ENCODE assay signal across 20 cellular contexts in genomic region chr19:34904521-34904845, GRCh38.
"Had no signal": no experiment of that assay in that cellular context is flagged by ENCODE, and none has a peak within 500 bp of the region (broad histone marks: within the 10 kb centered on the region; RNA-seq: fewer than 3 reads in every experiment).

No MANE protein-coding gene starts in this region.

- H3K27ac ChIP-seq: epithelial cell of prostate, prostate gland, skin epidermis, testis, upper lobe of left lung had no signal

- H3K27ac Mint-ChIP-seq: activated CD4-positive, alpha-beta T cell treated with anti-CD3 and anti-CD28 coated beads, Interleukin-2, amount 10 ng/mL, durations not matched to agents 24 days and 14 days; nephron; stimulated activated naive CD8-positive, alpha-beta T cell treated with anti-CD3 and anti-CD28 coated beads, Interleukin-15, Interleukin-2, amounts not matched to agents 100 ng/mL and 50 ng/mL, for 24 hours; T-helper 2 cell treated with Interferon-gamma antibody and Interleukin-4, amounts not matched to agents 5 μg/mL and 100 μg/mL, for 36 hours had no signal

- H3K27me3 ChIP-seq: testis had no signal

- DNase-seq: activated CD4-positive, alpha-beta T cell treated with anti-CD3 and anti-CD28 coated beads, Interleukin-2, amount 10 ng/mL, durations not matched to agents 24 days and 14 days; activated CD4-positive, CD25-positive, alpha-beta regulatory T cell; activated CD8-positive, alpha-beta memory T cell treated with anti-CD3 and anti-CD28 coated beads, Interleukin-2, amount 50 U/mL, for 48 hours; activated gamma-delta T cell treated with Interleukin-2 at 50 U/mL for 16 hours; aorta; effector memory CD4-positive, alpha-beta T cell; foreskin melanocyte; head of caudate nucleus; kidney; stimulated activated CD4-positive, alpha-beta T cell treated with anti-CD3 and anti-CD28 coated beads, Interleukin-4, amount 100 ng/mL, for 4 hours; stimulated activated CD8-positive, alpha-beta memory T cell treated with anti-CD3 and anti-CD28 coated beads, Interleukin-4, amount 100 ng/mL, for 48 hours; SW 1271 had no signal

- H3K36me3 ChIP-seq: prostate gland, upper lobe of left lung had no signal

- H3K4me1 ChIP-seq: prostate gland, testis had no signal

- H3K9me3 ChIP-seq: prostate gland, testis, upper lobe of left lung had no signal

- H3K4me3 ChIP-seq: prostate gland, skin epidermis, upper lobe of left lung had no signal

- H3K4me1 Mint-ChIP-seq: nephron had no signal

- H3K4me3 Mint-ChIP-seq: activated CD4-positive, alpha-beta T cell treated with anti-CD3 and anti-CD28 coated beads, Interleukin-2, amount 10 ng/mL, durations not matched to agents 24 days and 14 days; stimulated activated naive CD8-positive, alpha-beta T cell treated with anti-CD3 and anti-CD28 coated beads, Interleukin-15, Interleukin-2, amounts not matched to agents 100 ng/mL and 50 ng/mL, for 24 hours; T-helper 2 cell treated with Interferon-gamma antibody and Interleukin-4, amounts not matched to agents 5 μg/mL and 100 μg/mL, for 36 hours had no signal
